Comparison of ENCODE assay signal across 30 cellular contexts in the genomic region with DNA sequence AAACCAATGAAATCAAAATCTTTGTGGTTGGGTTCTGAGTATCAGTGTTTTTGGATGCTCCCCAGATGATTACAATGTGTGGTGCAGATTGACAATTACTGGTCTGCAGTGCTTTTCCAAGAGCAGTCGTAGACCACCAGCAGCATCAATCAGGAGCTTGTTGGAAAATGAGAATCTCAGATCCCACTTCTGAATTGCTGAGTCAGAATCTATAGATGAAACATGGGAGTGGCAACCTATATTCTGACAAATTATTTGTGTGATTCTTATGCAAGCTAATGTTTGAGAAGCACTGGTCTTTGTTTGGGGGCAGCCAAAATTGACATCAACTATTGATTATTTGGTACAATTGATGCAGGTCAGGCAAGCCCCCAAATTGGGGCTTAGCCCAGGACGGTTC.
"Had no signal": no experiment of that assay in that cellular context is flagged by ENCODE, and none has a peak within 500 bp of the region (broad histone marks: within the 10 kb centered on the region; RNA-seq: fewer than 3 reads in every experiment).

No MANE protein-coding gene starts in this region.

- ATAC-seq: activated CD4-positive, alpha-beta T cell treated with anti-CD3 and anti-CD28 coated beads for 36 hours; activated CD8-positive, alpha-beta memory T cell treated with anti-CD3 and anti-CD28 coated beads, Interleukin-2, amount 10 ng/mL, durations not matched to agents 7 days and 5 days; activated CD8-positive, alpha-beta T cell treated with anti-CD3 and anti-CD28 coated beads, Interleukin-2, amount 10 ng/mL, durations not matched to agents 7 days and 5 days; activated naive CD8-positive, alpha-beta T cell treated with anti-CD3 and anti-CD28 coated beads, Interleukin-2, amount 50 U/mL, for 24 hours; body of pancreas; esophagus mucosa; T-helper 17 cell had no signal

- H3K4me3 ChIP-seq: adrenal gland, body of pancreas, cardiac muscle cell, colonic mucosa had no signal

- H3K27ac ChIP-seq: adrenal gland, body of pancreas, cardiac muscle cell, colonic mucosa had no signal

- H3K36me3 ChIP-seq: adrenal gland, cardiac muscle cell, colonic mucosa, WERI-Rb-1 had no signal

- H3K9me3 ChIP-seq: adrenal gland, body of pancreas, colonic mucosa had no signal

- H3K27me3 ChIP-seq: adrenal gland, body of pancreas, cardiac muscle cell, colonic mucosa had no signal

- DNase-seq: activated CD4-positive, alpha-beta memory T cell treated with anti-CD3 and anti-CD28 coated beads for 36 hours; activated CD4-positive, alpha-beta T cell treated with anti-CD3 and anti-CD28 coated beads for 36 hours; activated CD4-positive, alpha-beta T cell treated with anti-CD3 and anti-CD28 coated beads, Interleukin-2, amount 10 ng/mL, durations not matched to agents 24 days and 14 days; activated CD4-positive, CD25-positive, alpha-beta regulatory T cell; activated CD4-positive, CD25-positive, alpha-beta regulatory T cell treated with anti-CD3 and anti-CD28 coated beads, Interleukin-2, amount 50 U/mL, for 72 hours; activated CD8-positive, alpha-beta memory T cell treated with anti-CD3 and anti-CD28 coated beads, Interleukin-2, amount 10 ng/mL, durations not matched to agents 7 days and 5 days; activated CD8-positive, alpha-beta memory T cell treated with anti-CD3 and anti-CD28 coated beads, Interleukin-2, amount 50 U/mL, for 4 hours; activated CD8-positive, alpha-beta T cell treated with anti-CD3 and anti-CD28 coated beads, Interleukin-2, amount 10 ng/mL, durations not matched to agents 7 days and 5 days; activated effector memory CD4-positive, alpha-beta T cell treated with anti-CD3 and anti-CD28 coated beads, Interleukin-2, amount 50 U/mL, for 16 hours; activated naive CD4-positive, alpha-beta T cell treated with anti-CD3 and anti-CD28 coated beads for 36 hours; activated naive CD8-positive, alpha-beta T cell treated with anti-CD3 and anti-CD28 coated beads for 36 hours; activated naive CD8-positive, alpha-beta T cell treated with anti-CD3 and anti-CD28 coated beads, Interleukin-2, amount 50 U/mL, for 24 hours; activated T-cell treated with anti-CD3 and anti-CD28 coated beads, Interleukin-2, amount 50 U/mL, for 1 hour; activated T-cell treated with anti-CD3 and anti-CD28 coated beads, Interleukin-2, amount 50 U/mL, for 48 hours; adrenal gland; amygdala; aorta; body of pancreas; central memory CD4-positive, alpha-beta T cell; cerebellar nuclear complex; colonic mucosa; effector CD8-positive, alpha-beta T cell; head of caudate nucleus; T-helper 17 cell; WERI-Rb-1 had no signal

- FAIRE-seq: endometrium, endothelial cell of umbilical vein, frontal cortex had no signal

- H3K4me1 ChIP-seq: adrenal gland, body of pancreas, colonic mucosa had no signal
